Comparison of ENCODE assay signal across 11 cellular contexts in the genomic region with DNA sequence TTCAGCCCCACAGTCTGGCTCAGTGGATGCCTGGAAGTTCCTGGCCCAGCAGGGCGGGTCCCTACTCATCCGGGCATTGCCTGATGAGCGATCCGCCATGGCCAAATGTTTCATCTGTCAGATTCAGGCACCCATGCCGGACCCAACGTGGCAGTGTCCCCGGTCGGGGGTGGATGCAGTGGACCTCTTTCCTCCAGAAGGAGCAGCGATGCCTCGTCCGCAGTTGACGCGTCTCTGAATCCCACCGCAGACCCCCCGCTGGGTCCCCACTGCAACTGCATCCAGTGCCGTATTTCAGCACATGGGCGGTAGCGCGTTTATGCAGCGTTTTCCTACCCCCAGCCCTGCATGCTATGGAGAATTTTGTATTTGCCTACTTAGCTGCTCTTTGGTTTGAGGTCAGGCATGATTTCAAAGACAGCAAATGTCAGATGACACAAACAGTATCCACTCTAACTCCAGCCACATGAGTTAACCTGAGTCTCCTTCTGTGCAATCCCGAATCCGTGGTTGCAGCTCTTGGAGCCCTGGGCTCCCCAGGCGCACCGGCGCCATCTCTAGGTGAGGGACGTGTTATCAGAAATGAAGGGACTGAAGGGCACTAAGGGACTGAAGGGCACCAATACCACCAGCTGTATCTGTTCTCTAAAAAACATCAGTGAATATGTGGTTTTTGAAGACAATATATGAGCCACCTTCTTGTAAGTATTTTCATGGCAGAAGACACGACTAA.
DNase-seq lines count a peak whose midpoint lies in the region; ATAC-seq, FAIRE-seq and TF ChIP-seq lines count a peak whose summit lies in the region.
"Had no signal": no experiment of that assay in that cellular context is flagged by ENCODE, and none has a peak within 500 bp of the region (broad histone marks: within the 10 kb centered on the region; RNA-seq: fewer than 3 reads in every experiment).

No MANE protein-coding gene starts in this region.

- no peaks in the 10 kb centered on the region for H3K27me3 ChIP-seq in endodermal cell (ENCODE audit: control insufficient read depth, insufficient read depth, low read length, poor library complexity, severe bottlenecking)

- no peaks in the 10 kb centered on the region for H3K9me3 ChIP-seq in endodermal cell (ENCODE audit: control insufficient read depth, low read length)
- H3K9me3 ChIP-seq: pancreas had no signal

- H3K9me3 Mint-ChIP-seq in endodermal cell, result no peaks in the 10 kb centered on the region

- H3K4me1 Mint-ChIP-seq in endodermal cell, result peaks cover 16% of the 10 kb centered on the region

- WGBS in endodermal cell (ENCODE audit: insufficient coverage in 1 of 2, insufficient read length in 1 of 2), 2 experiments, result 82 to 83% methylated on average over 25 to 27 of the region's 27 CpGs

- H3K4me3 Mint-ChIP-seq in endodermal cell, result no peak overlapping the region

- peak overlapping the region; percentile 12 for H3K4me3 ChIP-seq in endodermal cell (ENCODE audit: low read length)
- H3K4me3 ChIP-seq: pancreas had no signal

- no peaks in the 10 kb centered on the region for H3K36me3 Mint-ChIP-seq in endodermal cell (ENCODE audit: low read depth)

- peak; percentile 73 for TF ChIP-seq CTCF in endodermal cell (conservative IDR thresholded peaks at IDR 0.05)

- no peaks in the 10 kb centered on the region for H3K36me3 ChIP-seq in endodermal cell (ENCODE audit: control insufficient read depth, insufficient read depth, low read length)
- H3K36me3 ChIP-seq: pancreas had no signal

- H3K9ac ChIP-seq in endodermal cell (ENCODE audit: extremely low read depth, low read length, poor library complexity, severe bottlenecking), result no peak overlapping the region

- H3K27ac ChIP-seq in endodermal cell (ENCODE audit: low read depth, low read length), result no peak overlapping the region
- H3K27ac ChIP-seq: pancreas had no signal

- no peak for ATAC-seq in HG03045 (IDR thresholded peaks at IDR 0.05; ENCODE audit: unreplicated experiment)
- ATAC-seq in HG03469 (IDR thresholded peaks at IDR 0.05; ENCODE audit: unreplicated experiment), result no peak

- peaks cover 2% of the 10 kb centered on the region for H3K4me1 ChIP-seq in endodermal cell (ENCODE audit: control insufficient read depth, insufficient read depth, low read length)
- H3K4me1 ChIP-seq: pancreas had no signal

- no peak overlapping the region for H3K27ac Mint-ChIP-seq in endodermal cell

- DNase-seq in H54 (ENCODE audit: insufficient read length, low spot score) (peak; percentile 20), NCI-H226 (peak; percentile 26), endodermal cell (peak; percentile 88), posterior cingulate gyrus (peak in 7 of 10 donors; percentile 38 to 92 (median 61)), ecto neural progenitor cell (ENCODE audit: low spot score) (no peak), T-helper 9 cell (no peak)
- DNase-seq: activated CD4-positive, alpha-beta T cell treated with anti-CD3 and anti-CD28 coated beads, Interleukin-2, amount 50 U/mL, for 48 hours; effector memory CD4-positive, alpha-beta T cell; pancreas had no signal

- H3K27me3 Mint-ChIP-seq in endodermal cell (ENCODE audit: insufficient read depth), result no peaks in the 10 kb centered on the region

- intact Hi-C loops in posterior cingulate gyrus (cut with DNase I), result loop anchor here (1.0 kb wide), 1 partner anchor 369 kb away; no protein-coding TSS in a partner anchor

- FAIRE-seq in H54 (lab: Jason Lieb, UNC), result no peak
- FAIRE-seq: pancreas had no signal

- TF ChIP-seq POLR2A in H54 (IDR thresholded peaks at IDR 0.05; ENCODE audit: low read depth, low read length), result no peak

Comparison
In these comparisons a context has a peak if more than half of its experiments do, and no peak if none do; other contexts are left out.
1. DNase-seq: peak in H54 (single experiment), NCI-H226 (single experiment), endodermal cell (single experiment) and posterior cingulate gyrus (7 of 10); none in ecto neural progenitor cell (single experiment) and T-helper 9 cell (single experiment).